8 cellular contexts compared by ENCODE assay signal in genomic region chr17:82031885-82032627, GRCh38. TPM values are rescaled to one million over a fixed set of nuclear protein-coding genes. Genes with fewer than 3 reads are reported as not detected.
DNase-seq lines count a peak whose midpoint lies in the region; TF ChIP-seq lines count a peak whose summit lies in the region.

No MANE protein-coding gene starts in this region.

- WGBS in transverse colon (ENCODE audit: low coverage in 1 of 2), 2 donors, result 19% methylated on average over 12 of the region's 59 CpGs; no CpG with 5 or more reads in 1 of the 2 donors

- no peak for TF ChIP-seq POLR2A in transverse colon (IDR thresholded peaks at IDR 0.05)

- DNase-seq in DMS 273 (lab: John Stamatoyannopoulos, UW; ENCODE audit: unreplicated experiment) (peak; percentile 60), DMS 273 treated with DMSO at 0.1 percent for 48 hours (lab: John Stamatoyannopoulos, UW) (no peak), NCI-H2196 (lab: John Stamatoyannopoulos, UW; ENCODE audit: unreplicated experiment) (peak; percentile 74), transverse colon (peak; percentile 80), MV-4-11 (lab: John Stamatoyannopoulos, UW) (no peak), NK-92 (lab: John Stamatoyannopoulos, UW; ENCODE audit: unreplicated experiment) (no peak)
- DNase-seq in activated naive CD4-positive, alpha-beta T cell treated with anti-CD3 and anti-CD28 coated beads, Interleukin-2, amount 50 U/mL, for 16 hours, result peak; percentile 49

- H3K27me3 ChIP-seq in transverse colon, result peaks cover 9% of the 10 kb centered on the region

- H3K9me3 ChIP-seq in iPS-18c (ENCODE audit: control insufficient read depth, insufficient read depth, low read length), result no peaks in the 10 kb centered on the region
- no peaks in the 10 kb centered on the region for H3K9me3 ChIP-seq in transverse colon

- intact Hi-C loops in transverse colon (cut with DNase I; ENCODE audit: low total_unique reads), result loop anchor here (5.0 kb wide), 1 partner anchor 470 kb away; no protein-coding TSS in a partner anchor

- no peak for TF ChIP-seq EP300 in transverse colon (IDR thresholded peaks at IDR 0.05; ENCODE audit: low read depth)

- no peak for TF ChIP-seq CTCF in transverse colon (IDR thresholded peaks at IDR 0.05)

- peak overlapping the region in 2 of 4 donors; percentile 5 to 25 for H3K27ac ChIP-seq in transverse colon

- no peaks in the 10 kb centered on the region for H3K36me3 ChIP-seq in transverse colon

- in situ Hi-C loops in transverse colon (cut with MboI; ENCODE audit: low pct_ligation_motif_present in 1 of 4, low pct_unique_long_range_greater_than_20kb in 1 of 4, low sequenced_read_pairs in 3 of 4), result loop anchor here in 3 of 4 donors (10.0 to 25.0 kb wide), 2 partner anchors 123 to 130 kb away; no protein-coding TSS in a partner anchor

- H3K4me1 ChIP-seq in transverse colon, result peaks cover 12 to 32% (median 27%) of the 10 kb centered on the region in 4 donors

- H3K4me3 ChIP-seq in iPS-18c (ENCODE audit: insufficient read depth, low read depth, low read length) (peak overlapping the region; percentile 76), transverse colon (peak overlapping the region in 3 of 4 donors; percentile 3 to 49 (median 37))

RNA-seq across cellular contexts. Expression of gene RAC3, which starts 0.6 kb away (rescaled TPM):
- total RNA-seq in transverse colon, result 10 to 100 TPM in 1 of 4 donors, 1 to 10 TPM in 3; 2.6 to 11.1 (median 5.0) TPM

RNA-seq across cellular contexts. Expression of gene DCXR, which starts 5.4 kb away (rescaled TPM):
- 100 to 1,000 TPM in 1 of 4 donors, 10 to 100 TPM in 3; 49.4 to 117 (median 71.3) TPM for total RNA-seq in transverse colon

RNA-seq across cellular contexts. Expression of gene LRRC45, which starts 9.0 kb away (rescaled TPM):
- 10 to 100 TPM; 12.7 to 40.6 (median 23.5) TPM for total RNA-seq in transverse colon

RNA-seq across cellular contexts. Expression of gene CENPX, which starts 9.4 kb away (rescaled TPM):
- total RNA-seq in transverse colon, result 100 to 1,000 TPM in 2 of 4 donors, 10 to 100 TPM in 2; 85.4 to 131 (median 104) TPM

RNA-seq across cellular contexts. Expression of gene RFNG, which starts 19.6 kb away (rescaled TPM):
- total RNA-seq in transverse colon, result 10 to 100 TPM; 33.2 to 92.0 (median 48.8) TPM

Comparison
In these comparisons a context has a peak if more than half of its experiments do, and no peak if none do; other contexts are left out.
1. DNase-seq: peak in DMS 273 (single experiment), NCI-H2196 (single experiment), activated naive CD4-positive, alpha-beta T cell treated with anti-CD3 and anti-CD28 coated beads, Interleukin-2, amount 50 U/mL, for 16 hours (single experiment) and transverse colon (single experiment); none in DMS 273 treated with DMSO at 0.1 percent for 48 hours (single experiment), MV-4-11 (single experiment) and NK-92 (single experiment).